20 cellular contexts compared by ENCODE assay signal in the genomic region with DNA sequence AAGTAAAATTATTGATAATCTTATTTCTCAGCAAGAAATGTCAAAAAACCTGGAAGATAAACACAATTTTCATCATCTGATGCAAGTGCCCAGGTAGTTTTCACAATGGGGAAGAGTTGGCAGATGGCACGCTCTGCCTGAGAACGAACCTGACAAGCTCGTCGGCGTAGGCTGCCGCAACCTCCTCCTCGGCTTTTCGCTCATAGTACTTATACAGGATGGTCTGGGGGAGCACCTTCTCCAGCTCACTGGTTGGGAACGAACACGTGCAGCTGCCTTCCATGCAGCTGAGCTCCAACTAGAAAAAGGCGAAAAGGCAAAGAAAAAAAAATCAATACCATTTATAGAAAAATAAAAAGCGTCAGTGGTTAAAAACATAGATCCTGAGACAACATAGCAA.
"Had no signal": no experiment of that assay in that cellular context is flagged by ENCODE, and none has a peak within 500 bp of the region (broad histone marks: within the 10 kb centered on the region; RNA-seq: fewer than 3 reads in every experiment).

No MANE protein-coding gene starts in this region.

- H3K4me1 Mint-ChIP-seq: nephron had no signal

- H3K27ac Mint-ChIP-seq: stimulated activated naive B cell treated with anti-CD40 and anti-IgM and Interleukin-4, amounts not matched to agents 10 μg/mL and 1 μg/mL and 100 μg/mL, for 72 hours had no signal

- H3K4me3 Mint-ChIP-seq: naive thymus-derived CD4-positive, alpha-beta T cell; nephron; stimulated activated naive B cell treated with anti-CD40 and anti-IgM and Interleukin-4, amounts not matched to agents 10 μg/mL and 1 μg/mL and 100 μg/mL, for 72 hours had no signal

- H3K9me3 Mint-ChIP-seq: naive thymus-derived CD4-positive, alpha-beta T cell; nephron; stimulated activated naive B cell treated with anti-CD40 and anti-IgM and Interleukin-4, amounts not matched to agents 10 μg/mL and 1 μg/mL and 100 μg/mL, for 72 hours had no signal

- DNase-seq: dorsolateral prefrontal cortex; effector CD4-positive, alpha-beta T cell; foreskin fibroblast; gastrocnemius medialis; heart left ventricle; left cardiac atrium; mesenchymal stem cell; midbrain; naive thymus-derived CD4-positive, alpha-beta T cell; pancreas; right lobe of liver; small intestine; stimulated activated CD4-positive, alpha-beta T cell treated with anti-CD3 and anti-CD28 coated beads, Interleukin-15, amount 100 ng/mL, for 24 hours; stimulated activated CD4-positive, alpha-beta T cell treated with anti-CD3 and anti-CD28 coated beads, Interleukin-2, amount 100 ng/mL, for 48 hours; stimulated activated naive B cell treated with anti-CD40 and anti-IgM and Interleukin-4, amounts not matched to agents 10 μg/mL and 1 μg/mL and 100 μg/mL, for 72 hours; stomach; thyroid gland; trophoblast cell had no signal

- H3K27me3 Mint-ChIP-seq: naive thymus-derived CD4-positive, alpha-beta T cell; stimulated activated naive B cell treated with anti-CD40 and anti-IgM and Interleukin-4, amounts not matched to agents 10 μg/mL and 1 μg/mL and 100 μg/mL, for 72 hours had no signal

- ATAC-seq: esophagus mucosa; gastrocnemius medialis; naive thymus-derived CD4-positive, alpha-beta T cell; pancreas; right lobe of liver; stimulated activated naive B cell treated with anti-CD40 and anti-IgM and Interleukin-4, amounts not matched to agents 10 μg/mL and 1 μg/mL and 100 μg/mL, for 72 hours had no signal
